8 cellular contexts compared by ENCODE assay signal in genomic region chrX:133171962-133172708, GRCh38. TPM values are rescaled to one million over a fixed set of nuclear protein-coding genes. Genes with fewer than 3 reads are reported as not detected.
DNase-seq lines count a peak whose midpoint lies in the region; ATAC-seq, FAIRE-seq and TF ChIP-seq lines count a peak whose summit lies in the region.

No MANE protein-coding gene starts in this region.

- DNase-seq in NCI-H460 (ENCODE audit: extremely low read depth, low read depth): peak; percentile 9
- DNase-seq in fibroblast of mammary gland (ENCODE audit: low read depth): peak; percentile 9
- DNase-seq in uterus: no peak
- no peak for DNase-seq in WERI-Rb-1

- H3K27ac ChIP-seq in uterus (no peak overlapping the region), WERI-Rb-1 (no peak overlapping the region)

- no peaks in the 10 kb centered on the region for H3K4me1 ChIP-seq in uterus

- H3K9me3 ChIP-seq in uterus (no peaks in the 10 kb centered on the region), WERI-Rb-1 (ENCODE audit: severe bottlenecking) (no peaks in the 10 kb centered on the region)

- ATAC-seq in GM18858 (IDR thresholded peaks at IDR 0.05; ENCODE audit: unreplicated experiment) (peak; percentile 78), GM19035 (IDR thresholded peaks at IDR 0.05; ENCODE audit: unreplicated experiment) (no peak), GM19455 (IDR thresholded peaks at IDR 0.05; ENCODE audit: unreplicated experiment) (no peak)

- no peak for TF ChIP-seq POLR2A in uterus (IDR thresholded peaks at IDR 0.05)

- no peak overlapping the region for H3K4me3 ChIP-seq in fibroblast of mammary gland (ENCODE audit: control insufficient read depth, low read depth, low read length)
- no peak overlapping the region for H3K4me3 ChIP-seq in uterus
- H3K4me3 ChIP-seq in WERI-Rb-1 (ENCODE audit: low read depth, low read length): no peak overlapping the region

- H3K36me3 ChIP-seq in uterus: no peaks in the 10 kb centered on the region
- no peaks in the 10 kb centered on the region for H3K36me3 ChIP-seq in WERI-Rb-1

- TF ChIP-seq CTCF in fibroblast of mammary gland (conservative IDR thresholded peaks at IDR 0.05; ENCODE audit: control insufficient read depth, insufficient read depth, low read depth, low read length): peak; percentile 21
- peak in 3 of 4 experiments; percentile 7 to 31 (median 9) for TF ChIP-seq CTCF in uterus (IDR thresholded peaks at IDR 0.05)
- no peak for TF ChIP-seq CTCF in WERI-Rb-1 (IDR thresholded peaks at IDR 0.05; ENCODE audit: low read depth, low read length)

- intact Hi-C loops in uterus (cut with DNase I; ENCODE audit: low total_unique reads): no loop called here

- FAIRE-seq in A204.1 (lab: Jason Lieb, UNC): peak; percentile 55

- H3K27me3 ChIP-seq in uterus (no peaks in the 10 kb centered on the region), WERI-Rb-1 (ENCODE audit: insufficient read depth, low read depth, severe bottlenecking) (peaks cover 31% of the 10 kb centered on the region)

RNA-seq across cellular contexts. Expression of gene TFDP3, which starts 46.0 kb away (rescaled TPM):
- not detected in 2 replicates for total RNA-seq in NCI-H460 (2014; rRNA removed; shearing (Covaris generic))
- not detected in 2 replicates for polyA plus RNA-seq in NCI-H460 (2014; cell fraction: nucleus; rRNA removed)
- total RNA-seq in uterus: not detected

Comparison
In these comparisons a context has a peak if more than half of its experiments do, and no peak if none do; other contexts are left out.
1. DNase-seq: peak in NCI-H460 (single experiment) and fibroblast of mammary gland (single experiment); none in uterus (0 of 2) and WERI-Rb-1 (single experiment).